In the genomic region with DNA sequence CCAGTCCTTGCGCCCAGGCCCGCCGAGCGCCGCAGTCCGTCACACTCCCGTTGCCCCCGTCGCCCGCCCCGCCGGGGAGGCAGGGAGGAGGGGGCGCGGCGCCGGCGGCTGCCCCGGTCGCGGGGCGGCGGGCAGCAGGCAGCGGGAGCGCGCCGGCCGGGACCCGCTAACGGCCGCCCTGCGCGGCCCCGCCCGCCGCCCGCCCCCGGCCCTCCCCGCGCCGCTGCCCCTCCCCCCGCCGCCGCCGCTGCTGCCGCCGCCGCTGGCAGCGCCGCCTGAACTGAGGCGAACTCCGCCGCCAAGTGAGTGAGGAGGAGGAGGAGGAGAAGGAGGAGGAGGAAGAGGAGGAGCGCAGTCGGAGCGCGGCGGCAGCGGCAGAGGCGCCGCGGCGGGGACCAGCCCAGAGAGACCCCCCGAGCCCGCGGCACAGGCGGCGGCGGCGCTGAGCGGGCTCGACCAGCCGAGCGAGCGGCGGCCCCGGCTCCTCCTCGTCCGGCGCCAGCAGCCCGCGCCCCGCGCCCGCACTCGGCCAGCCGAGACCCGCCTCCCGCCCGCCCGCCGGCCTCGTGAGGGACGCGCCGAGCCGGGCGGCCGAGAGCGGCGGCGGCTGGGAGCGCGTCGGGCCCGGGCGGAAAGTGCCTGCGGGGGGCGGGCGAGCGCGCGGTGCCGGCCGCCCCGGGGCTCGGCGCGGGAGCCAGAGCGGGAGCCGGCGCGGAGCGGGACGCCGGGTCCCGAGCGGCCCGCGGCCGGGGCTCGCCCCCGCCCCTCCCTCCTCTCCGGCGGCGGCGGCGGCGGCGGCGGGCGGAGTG, we compare ENCODE assay signal across 8 cellular contexts. TPM values are rescaled to one million over a fixed set of nuclear protein-coding genes. Genes with fewer than 3 reads are reported as not detected.
A peak's percentile ranks its signal among the peaks of the same experiment; 100 is the strongest.
DNase-seq lines count a peak whose midpoint lies in the region; ATAC-seq and TF ChIP-seq lines count a peak whose summit lies in the region.

QKI (plus strand) TSS at position 352 of the 809 bp plus-strand sequence. CDS start 476 bp downstream, outside the sequence.

- H3K79me1 ChIP-seq in trophoblast cell (ENCODE audit: low read length) = peaks cover 28% of the 10 kb centered on the region

- H3K4me1 Mint-ChIP-seq in Caco-2 (ENCODE audit: low read depth, unreplicated experiment) = peaks cover 28% of the 10 kb centered on the region
- H3K4me1 Mint-ChIP-seq in activated naive CD8-positive, alpha-beta T cell (ENCODE audit: low read depth) = peaks cover 42% of the 10 kb centered on the region

- peaks cover 24% of the 10 kb centered on the region for H3K36me3 Mint-ChIP-seq in Caco-2 (ENCODE audit: insufficient read depth, unreplicated experiment)
- no peaks in the 10 kb centered on the region for H3K36me3 Mint-ChIP-seq in activated naive CD8-positive, alpha-beta T cell

- peaks cover 22% of the 10 kb centered on the region for H3K79me2 ChIP-seq in trophoblast cell (ENCODE audit: control insufficient read depth, insufficient read depth, low read length, poor library complexity)

- H2AFZ ChIP-seq in trophoblast cell (ENCODE audit: insufficient read depth, low read length, poor library complexity) = peak within 1 kb of the TSS; percentile 87

- peak within 1 kb of the TSS; percentile 98 for H2AK5ac ChIP-seq in trophoblast cell (ENCODE audit: low read length)

- peak within 1 kb of the TSS; percentile 95 for H2BK120ac ChIP-seq in trophoblast cell (ENCODE audit: insufficient read depth, low read length, poor library complexity)

- TF ChIP-seq CTCF in Caco-2 (IDR thresholded peaks at IDR 0.05; ENCODE audit: insufficient read depth in 1 of 2, low read depth in 1 of 2, low read length in 1 of 2, severe bottlenecking in 1 of 2, unreplicated experiment in 1 of 2) (no peak), tibial artery (IDR thresholded peaks at IDR 0.05) (no peak)

- ATAC-seq in GM19468 (IDR thresholded peaks at IDR 0.05; ENCODE audit: extremely low read depth, unreplicated experiment) = peak; percentile 7
- peak; percentile 23 for ATAC-seq in Right ventricle myocardium superior (ENCODE audit: poor library complexity)

- H3K27me3 ChIP-seq in Caco-2 (replicated peaks; ENCODE audit: control insufficient read depth, insufficient read depth, low read length) = no peaks in the 10 kb centered on the region
- H3K27me3 ChIP-seq in trophoblast cell (ENCODE audit: insufficient read depth, low read length) = no peaks in the 10 kb centered on the region
- H3K27me3 ChIP-seq in tibial artery = no peaks in the 10 kb centered on the region

- H4K8ac ChIP-seq in trophoblast cell (ENCODE audit: low read depth, low read length) = peak within 1 kb of the TSS; percentile 94

- peak within 1 kb of the TSS; percentile 85 for H3K27ac Mint-ChIP-seq in Caco-2 (ENCODE audit: unreplicated experiment)
- peak within 1 kb of the TSS; percentile 80 for H3K27ac Mint-ChIP-seq in activated naive CD8-positive, alpha-beta T cell

- peak within 1 kb of the TSS; percentile 99 for H3K9ac ChIP-seq in trophoblast cell (ENCODE audit: low read length)

- no TSS peak for BruUV-seq in Caco-2 (replicated peaks; lab: Mats Ljungman, UMichigan)

- H4K12ac ChIP-seq in trophoblast cell (ENCODE audit: low read depth, low read length) = peak within 1 kb of the TSS; percentile 99

- H3K14ac ChIP-seq in trophoblast cell (ENCODE audit: low read length) = peak within 1 kb of the TSS; percentile 99

- DNase-seq in Caco-2 = peak; percentile 68 to 69
- peak; percentile 72 for DNase-seq in HT1080 (ENCODE audit: low read depth)
- peak; percentile 79 for DNase-seq in SKM-1 treated with dmso at 0.1 percent for 144 hours (lab: John Stamatoyannopoulos, UW; ENCODE audit: unreplicated experiment)
- peak; percentile 92 for DNase-seq in Right ventricle myocardium superior
- DNase-seq in trophoblast cell = peak; percentile 60 to 72
- DNase-seq in tibial artery = peak; percentile 83 to 93

- peak within 1 kb of the TSS; percentile 83 for H3K4me3 ChIP-seq in Caco-2 (ENCODE audit: low read depth, low read length)
- H3K4me3 ChIP-seq in trophoblast cell (ENCODE audit: low read depth, low read length) = peak within 1 kb of the TSS; percentile 97
- H3K4me3 ChIP-seq in tibial artery = peak within 1 kb of the TSS; percentile 96 to 99

- POLR2A ChIA-PET in Caco-2 (lab: Charles Lee) = no interaction called here

- H3K23ac ChIP-seq in trophoblast cell (ENCODE audit: low read length) = no peak within 1 kb of the TSS

- peak within 1 kb of the TSS; percentile 13 for H2BK12ac ChIP-seq in trophoblast cell (ENCODE audit: low read length)

- H3K4me1 ChIP-seq in Caco-2 (peaks cover 35% of the 10 kb centered on the region), trophoblast cell (ENCODE audit: control insufficient read depth in 1 of 2, insufficient read depth in 2 of 2, low read length in 2 of 2) (peaks cover 0 to 2% of the 10 kb centered on the region in 2 experiments), tibial artery (peaks cover 0 to 33% (median 5%) of the 10 kb centered on the region in 4 donors)

- H3K4ac ChIP-seq in trophoblast cell (ENCODE audit: low read depth, low read length) = peak within 1 kb of the TSS; percentile 100

- no peaks in the 10 kb centered on the region for H3K27me3 Mint-ChIP-seq in Caco-2 (ENCODE audit: insufficient read depth, unreplicated experiment)
- no peaks in the 10 kb centered on the region for H3K27me3 Mint-ChIP-seq in activated naive CD8-positive, alpha-beta T cell

- H3K18ac ChIP-seq in trophoblast cell (ENCODE audit: low read length) = peak within 1 kb of the TSS; percentile 95

- H3K36me3 ChIP-seq in Caco-2 (ENCODE audit: control insufficient read depth, insufficient read depth, low read length) (no peaks in the 10 kb centered on the region), trophoblast cell (ENCODE audit: control insufficient read depth in 1 of 2, insufficient read depth in 2 of 2, low read length in 2 of 2) (no peaks in the 10 kb centered on the region), tibial artery (no peaks in the 10 kb centered on the region)

- no peaks in the 10 kb centered on the region for H3K9me3 ChIP-seq in Caco-2
- no peaks in the 10 kb centered on the region for H3K9me3 ChIP-seq in trophoblast cell (ENCODE audit: insufficient read depth, low read depth, low read length)
- no peaks in the 10 kb centered on the region for H3K9me3 ChIP-seq in tibial artery

- no CpG with 5 or more reads among the region's 141 CpGs for WGBS in trophoblast cell (ENCODE audit: extremely low coverage, insufficient coverage, insufficient read length)

- peak within 1 kb of the TSS; percentile 96 for H2BK5ac ChIP-seq in trophoblast cell (ENCODE audit: low read depth, low read length, poor library complexity)

- H3K27ac ChIP-seq in trophoblast cell (ENCODE audit: low read depth, low read length) (peak within 1 kb of the TSS; percentile 99), tibial artery (peak within 1 kb of the TSS; percentile 97 to 100)

- CTCF ChIA-PET in Caco-2 (lab: Charles Lee) = no interaction called here

- no peaks in the 10 kb centered on the region for H3K9me3 Mint-ChIP-seq in Caco-2 (ENCODE audit: unreplicated experiment)
- no peaks in the 10 kb centered on the region for H3K9me3 Mint-ChIP-seq in activated naive CD8-positive, alpha-beta T cell (ENCODE audit: low read depth)

- intact Hi-C loops in Caco-2 (cut with micrococcal nuclease; ENCODE audit: unreplicated experiment) (no loop called here), Right ventricle myocardium superior (cut with DNase I) (loop anchor here (5.0 to 10.0 kb wide), 3 partner anchors 77 to 548 kb away; no protein-coding TSS in a partner anchor), tibial artery (cut with DNase I; ENCODE audit: low total_unique reads) (loop anchor here (5.0 kb wide), 1 partner anchor 543 kb away; no protein-coding TSS in a partner anchor)

- peak within 1 kb of the TSS; percentile 94 for H3K4me3 Mint-ChIP-seq in Caco-2 (ENCODE audit: unreplicated experiment)
- peak within 1 kb of the TSS; percentile 81 for H3K4me3 Mint-ChIP-seq in activated naive CD8-positive, alpha-beta T cell

- peak within 1 kb of the TSS; percentile 76 for H3K4me2 ChIP-seq in trophoblast cell (ENCODE audit: low read length)

- H4K91ac ChIP-seq in trophoblast cell (ENCODE audit: low read depth, low read length) = peak within 1 kb of the TSS; percentile 96

RNA-seq across cellular contexts. Expression of gene QKI, which starts in this region (rescaled TPM):
- total RNA-seq in Caco-2 (2022) (117 and 134 TPM in 2 replicates), Right ventricle myocardium superior (477 TPM)
- total RNA-seq in HT1080 (2014; rRNA removed; shearing (Covaris generic)) = 98.5 and 125 TPM in 2 replicates
- polyA plus RNA-seq in HT1080 (2015; cell fraction: cytosol; rRNA removed) = 82.7 and 116 TPM in 2 replicates
- polyA plus RNA-seq in HT1080 (2015; cell fraction: nucleus; rRNA removed) = 89.5 and 103 TPM in 2 replicates
- 142 TPM in 2 replicates for polyA plus RNA-seq in trophoblast cell (2013)

Comparison
In these comparisons a context has a peak if more than half of its experiments do, and no peak if none do; other contexts are left out.
1. Peak in every context shown above with its lines: DNase-seq, ATAC-seq, H3K4me3 ChIP-seq and H3K27ac ChIP-seq.